8 cellular contexts compared by ENCODE assay signal in genomic region chr2:30234180-30234971, GRCh38. TPM values are rescaled to one million over a fixed set of nuclear protein-coding genes. Genes with fewer than 3 reads are reported as not detected.
A peak's percentile ranks its signal among the peaks of the same experiment; 100 is the strongest.
DNase-seq lines count a peak whose midpoint lies in the region; ATAC-seq lines count a peak whose summit lies in the region.

No MANE protein-coding gene starts in this region.

- peaks cover 27 to 41% (median 31%) of the 10 kb centered on the region in 3 donors for H3K4me1 ChIP-seq in skeletal muscle tissue (ENCODE audit: control insufficient read depth in 3 of 3, insufficient read depth in 3 of 3, low read length in 3 of 3)

- H3K9ac ChIP-seq in skeletal muscle tissue (ENCODE audit: low read depth in 1 of 3, low read length in 3 of 3), result no peak overlapping the region

- no peak for ATAC-seq in GM18520 (IDR thresholded peaks at IDR 0.05; ENCODE audit: unreplicated experiment)

- H3K9me3 ChIP-seq in skeletal muscle tissue (ENCODE audit: control insufficient read depth in 3 of 3, low read length in 3 of 3), result no peaks in the 10 kb centered on the region

- peaks cover 4 to 42% (median 23%) of the 10 kb centered on the region in 3 donors for H3K27me3 ChIP-seq in skeletal muscle tissue (ENCODE audit: control insufficient read depth in 3 of 3, insufficient read depth in 3 of 3, low read length in 3 of 3)

- peak; percentile 16 for DNase-seq in DMS79 (lab: John Stamatoyannopoulos, UW)
- DNase-seq in DMS79 treated with DMSO at 0.1 percent for 48 hours (lab: John Stamatoyannopoulos, UW), result no peak
- DNase-seq in activated CD8-positive, alpha-beta memory T cell treated with anti-CD3 and anti-CD28 coated beads for 24 hours, result peak; percentile 77
- peak; percentile 21 for DNase-seq in fibroblast of the conjunctiva (ENCODE audit: low read depth)
- no peak for DNase-seq in caudate nucleus (lab: John Stamatoyannopoulos, UW)
- DNase-seq in NOMO-1 treated with DMSO at 0.1 percent for 48 hours (lab: John Stamatoyannopoulos, UW; ENCODE audit: unreplicated experiment), result no peak

- peak overlapping the region; percentile 19 to 75 (median 52) for H3K4me3 ChIP-seq in skeletal muscle tissue (ENCODE audit: low read length in 3 of 3)

- H3K27ac ChIP-seq in skeletal muscle tissue (ENCODE audit: low read depth, low read length) (peak overlapping the region; percentile 23), caudate nucleus (ENCODE audit: low read depth, low read length) (no peak overlapping the region)

- H3K36me3 ChIP-seq in skeletal muscle tissue (ENCODE audit: control insufficient read depth in 3 of 3, insufficient read depth in 3 of 3, low read length in 3 of 3), result peaks cover 0 to 9% (median 4%) of the 10 kb centered on the region in 3 donors

RNA-seq across cellular contexts. Expression of gene LBH, which starts 3.0 kb away (rescaled TPM):
- total RNA-seq in skeletal muscle tissue, result 41.2 TPM

Comparison
In these comparisons a context has a peak if more than half of its experiments do, and no peak if none do; other contexts are left out.
1. DNase-seq: peak in DMS79 (single experiment), activated CD8-positive, alpha-beta memory T cell treated with anti-CD3 and anti-CD28 coated beads for 24 hours (single experiment) and fibroblast of the conjunctiva (single experiment); none in DMS79 treated with DMSO at 0.1 percent for 48 hours (single experiment), caudate nucleus (0 of 61) and NOMO-1 treated with DMSO at 0.1 percent for 48 hours (single experiment).